Comparison of ENCODE assay signal across 20 cellular contexts in genomic region chr20:23308024-23308423, GRCh38.
"Had no signal": no experiment of that assay in that cellular context is flagged by ENCODE, and none has a peak within 500 bp of the region (broad histone marks: within the 10 kb centered on the region; RNA-seq: fewer than 3 reads in every experiment).

No MANE protein-coding gene starts in this region.

- H3K36me3 ChIP-seq: MG63, SJSA1 had no signal

- H3K27me3 ChIP-seq: MG63, SJSA1 had no signal

- DNase-seq: Karpas-422, KG1, MG63, NCI-H1092 treated with DMSO at 0.1 percent for 48 hours, NCI-H1436, NCI-H187, NCI-H2029, NCI-H2081 treated with DMSO at 0.1 percent for 48 hours, NCI-H2171, NCI-H226, NCI-H446, NCI-H510A, NCI-H524 treated with DMSO at 0.1 percent for 48 hours, NCI-H69, NCI-H774, Right ventricle myocardium superior, RPMI8226, SIG-M5 had no signal

- H3K4me3 ChIP-seq: MG63, SJSA1, SK-N-MC had no signal

- H3K27ac ChIP-seq: SJSA1, SK-N-MC had no signal

- H3K9me3 ChIP-seq: MG63, SJSA1 had no signal
